ENCODE assay signal across 22 cellular contexts in the genomic region with DNA sequence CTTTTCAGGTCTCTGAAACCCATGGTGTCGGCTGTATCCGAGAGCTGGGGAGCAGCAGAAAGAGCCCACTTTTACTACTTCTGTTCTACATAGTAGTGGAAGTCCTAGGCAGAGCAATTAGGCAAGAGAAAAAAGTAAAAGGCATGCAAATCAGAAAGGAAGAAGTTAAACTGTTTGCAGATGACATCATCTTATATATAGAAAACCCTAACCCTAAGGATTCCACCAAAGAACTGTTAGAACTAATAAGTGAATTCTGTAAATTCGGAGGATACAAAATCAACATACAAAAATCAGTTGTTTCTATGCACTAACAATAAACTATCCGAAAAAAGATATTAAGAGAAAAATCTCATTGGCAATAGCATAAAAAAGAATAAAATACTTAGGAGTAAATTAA.
"Had no signal": no experiment of that assay in that cellular context is flagged by ENCODE, and none has a peak within 500 bp of the region (broad histone marks: within the 10 kb centered on the region; RNA-seq: fewer than 3 reads in every experiment).

No MANE protein-coding gene starts in this region.

- H3K4me1 ChIP-seq: esophagus muscularis mucosa, foreskin keratinocyte, gastrocnemius medialis, heart right ventricle, left ventricle myocardium inferior, lower lobe of right lung had no signal

- H3K27ac ChIP-seq: coronary artery, dorsolateral prefrontal cortex, esophagus muscularis mucosa, foreskin keratinocyte, gastrocnemius medialis, heart right ventricle, left ventricle myocardium inferior, lower lobe of right lung had no signal

- ATAC-seq: foreskin keratinocyte, gastrocnemius medialis, heart right ventricle, left colon, left lobe of liver, lower lobe of right lung, mucosa of descending colon had no signal

- H3K36me3 ChIP-seq: esophagus muscularis mucosa, gastrocnemius medialis, left ventricle myocardium inferior, lower lobe of right lung had no signal

- H3K4me3 ChIP-seq: coronary artery, dorsolateral prefrontal cortex, esophagus muscularis mucosa, gastrocnemius medialis, heart right ventricle, left ventricle myocardium inferior, lower lobe of right lung, mucosa of descending colon had no signal

- DNase-seq: dermis blood vessel endothelial cell; dorsolateral prefrontal cortex; effector CD4-positive, alpha-beta T cell; effector memory CD4-positive, alpha-beta T cell; foreskin keratinocyte; gastrocnemius medialis; glutamatergic neuron; heart right ventricle; hippocampal formation; islet precursor cell; kidney; kidney glomerular epithelial cell; left colon; left ventricle myocardium inferior; lower lobe of right lung; mesenchymal stem cell had no signal

- H3K27ac Mint-ChIP-seq: immature natural killer cell, mesothelial cell of epicardium had no signal

- H3K9me3 Mint-ChIP-seq: immature natural killer cell had no signal

- H3K9me3 ChIP-seq: esophagus muscularis mucosa, gastrocnemius medialis, left ventricle myocardium inferior, lower lobe of right lung, mucosa of descending colon had no signal

- H3K27me3 ChIP-seq: esophagus muscularis mucosa, foreskin keratinocyte, gastrocnemius medialis, heart right ventricle had no signal

- H3K4me3 Mint-ChIP-seq: immature natural killer cell, mesothelial cell of epicardium had no signal

- H3K4me1 Mint-ChIP-seq: immature natural killer cell, mesothelial cell of epicardium had no signal
